27 cellular contexts compared by ENCODE assay signal in genomic region chr2:212984129-212984528, GRCh38.
DNase-seq lines count a peak whose midpoint lies in the region; ATAC-seq, FAIRE-seq and TF ChIP-seq lines count a peak whose summit lies in the region.
"Had no signal": no experiment of that assay in that cellular context is flagged by ENCODE, and none has a peak within 500 bp of the region (broad histone marks: within the 10 kb centered on the region; RNA-seq: fewer than 3 reads in every experiment).

No MANE protein-coding gene starts in this region.

- no peak overlapping the region for H3K27ac Mint-ChIP-seq in activated CD8-positive, alpha-beta memory T cell treated with anti-CD3 and anti-CD28 coated beads, Interleukin-2, amount 10 ng/mL, durations not matched to agents 7 days and 5 days
- H3K27ac Mint-ChIP-seq: CD14-positive monocyte; CD4-positive, alpha-beta memory T cell; CD4-positive, CD25-positive, alpha-beta regulatory T cell; CD8-positive, alpha-beta memory T cell had no signal

- CTCF ChIA-PET in activated CD8-positive, alpha-beta memory T cell treated with anti-CD3 and anti-CD28 coated beads, Interleukin-2, amount 10 ng/mL, durations not matched to agents 7 days and 5 days (lab: Charles Lee), result no interaction called here

- H3K4me1 ChIP-seq in tibial nerve, result no peaks in the 10 kb centered on the region
- H3K4me1 ChIP-seq: BE2C, BLaER1 had no signal

- H3K4me1 Mint-ChIP-seq in activated CD8-positive, alpha-beta memory T cell treated with anti-CD3 and anti-CD28 coated beads, Interleukin-2, amount 10 ng/mL, durations not matched to agents 7 days and 5 days, result peaks cover 8% of the 10 kb centered on the region
- H3K4me1 Mint-ChIP-seq: CD14-positive monocyte had no signal

- no peaks in the 10 kb centered on the region for H3K9me3 ChIP-seq in tibial nerve
- H3K9me3 ChIP-seq: BE2C, BLaER1 had no signal

- no peaks in the 10 kb centered on the region for H3K27me3 Mint-ChIP-seq in activated CD8-positive, alpha-beta memory T cell treated with anti-CD3 and anti-CD28 coated beads, Interleukin-2, amount 10 ng/mL, durations not matched to agents 7 days and 5 days
- H3K27me3 Mint-ChIP-seq: CD4-positive, alpha-beta memory T cell; CD4-positive, CD25-positive, alpha-beta regulatory T cell; CD8-positive, alpha-beta memory T cell had no signal

- TF ChIP-seq EP300 in tibial nerve (IDR thresholded peaks at IDR 0.05), result no peak

- H3K9me3 Mint-ChIP-seq in activated CD8-positive, alpha-beta memory T cell treated with anti-CD3 and anti-CD28 coated beads, Interleukin-2, amount 10 ng/mL, durations not matched to agents 7 days and 5 days (ENCODE audit: low read depth), result no peaks in the 10 kb centered on the region
- H3K9me3 Mint-ChIP-seq: CD4-positive, CD25-positive, alpha-beta regulatory T cell; CD8-positive, alpha-beta memory T cell had no signal

- peaks cover 0 to 5% (median 0%) of the 10 kb centered on the region in 3 donors for H3K36me3 ChIP-seq in tibial nerve
- H3K36me3 ChIP-seq: BE2C, BLaER1 had no signal

- TF ChIP-seq CTCF in fibroblast of villous mesenchyme (IDR thresholded peaks at IDR 0.05; ENCODE audit: insufficient read depth, low read depth, low read length) (no peak), tibial nerve (IDR thresholded peaks at IDR 0.05) (no peak)

- H3K27me3 ChIP-seq in tibial nerve, result no peaks in the 10 kb centered on the region
- H3K27me3 ChIP-seq: BE2C, BLaER1 had no signal

- 74 to 83% methylated on average over 6 of the region's 6 CpGs for WGBS in tibial nerve, 2 donors

- ATAC-seq in activated CD8-positive, alpha-beta memory T cell treated with anti-CD3 and anti-CD28 coated beads, Interleukin-2, amount 10 ng/mL, durations not matched to agents 7 days and 5 days, result no peak
- ATAC-seq in GM21737 (IDR thresholded peaks at IDR 0.05; ENCODE audit: unreplicated experiment), result no peak
- ATAC-seq: GM12878 had no signal

- no peak overlapping the region for H3K27ac ChIP-seq in tibial nerve
- H3K27ac ChIP-seq: BLaER1 had no signal

- H3K4me3 ChIP-seq in fibroblast of villous mesenchyme (ENCODE audit: low read depth, low read length) (no peak overlapping the region), skeletal muscle cell (ENCODE audit: low read depth, low read length) (no peak overlapping the region), tibial nerve (no peak overlapping the region)
- H3K4me3 ChIP-seq: BLaER1, GM12878 had no signal

- peak; percentile 5 for FAIRE-seq in GM18507 (lab: Jason Lieb, UNC)
- FAIRE-seq: A204.1, GM12878, GM12892 had no signal

- no peak overlapping the region for H3K4me3 Mint-ChIP-seq in activated CD8-positive, alpha-beta memory T cell treated with anti-CD3 and anti-CD28 coated beads, Interleukin-2, amount 10 ng/mL, durations not matched to agents 7 days and 5 days
- H3K4me3 Mint-ChIP-seq: CD14-positive monocyte; CD4-positive, alpha-beta memory T cell; CD4-positive, CD25-positive, alpha-beta regulatory T cell; CD8-positive, alpha-beta memory T cell had no signal

- no peaks in the 10 kb centered on the region for H3K36me3 Mint-ChIP-seq in activated CD8-positive, alpha-beta memory T cell treated with anti-CD3 and anti-CD28 coated beads, Interleukin-2, amount 10 ng/mL, durations not matched to agents 7 days and 5 days
- H3K36me3 Mint-ChIP-seq: CD14-positive monocyte; CD4-positive, alpha-beta memory T cell had no signal

- DNase-seq in GM18507 (ENCODE audit: extremely low spot score, insufficient read length, low read depth) (no peak), SK-N-DZ (ENCODE audit: low spot score) (peak; percentile 61), fibroblast of villous mesenchyme (ENCODE audit: low read depth) (peak; percentile 21), skeletal muscle cell (ENCODE audit: low read depth) (peak; percentile 36), RPMI8226 (no peak), tibial nerve (ENCODE audit: low spot score in 2 of 2) (no peak)
- DNase-seq in activated CD8-positive, alpha-beta memory T cell treated with anti-CD3 and anti-CD28 coated beads, Interleukin-2, amount 10 ng/mL, durations not matched to agents 7 days and 5 days, result no peak
- DNase-seq: 8988T; ACHN; BE2C; C1 segment of cervical spinal cord; CD4-positive, alpha-beta memory T cell; CD4-positive, CD25-positive, alpha-beta regulatory T cell; CD8-positive, alpha-beta memory T cell; COR-L47; DMS 273 treated with DMSO at 0.1 percent for 48 hours; DMS153; DMS53; DMS79; DND-41; GDM1 had no signal

- no peak for TF ChIP-seq POLR2A in tibial nerve (IDR thresholded peaks at IDR 0.05)

Comparison
In these comparisons a context has a peak if more than half of its experiments do, and no peak if none do; other contexts are left out.
1. DNase-seq: peak in SK-N-DZ (single experiment), fibroblast of villous mesenchyme (single experiment) and skeletal muscle cell (single experiment); none in GM18507 (single experiment), activated CD8-positive, alpha-beta memory T cell treated with anti-CD3 and anti-CD28 coated beads, Interleukin-2, amount 10 ng/mL, durations not matched to agents 7 days and 5 days (single experiment), RPMI8226 (single experiment) and tibial nerve (0 of 2).